ENCODE assay signal across 10 cellular contexts in the genomic region with DNA sequence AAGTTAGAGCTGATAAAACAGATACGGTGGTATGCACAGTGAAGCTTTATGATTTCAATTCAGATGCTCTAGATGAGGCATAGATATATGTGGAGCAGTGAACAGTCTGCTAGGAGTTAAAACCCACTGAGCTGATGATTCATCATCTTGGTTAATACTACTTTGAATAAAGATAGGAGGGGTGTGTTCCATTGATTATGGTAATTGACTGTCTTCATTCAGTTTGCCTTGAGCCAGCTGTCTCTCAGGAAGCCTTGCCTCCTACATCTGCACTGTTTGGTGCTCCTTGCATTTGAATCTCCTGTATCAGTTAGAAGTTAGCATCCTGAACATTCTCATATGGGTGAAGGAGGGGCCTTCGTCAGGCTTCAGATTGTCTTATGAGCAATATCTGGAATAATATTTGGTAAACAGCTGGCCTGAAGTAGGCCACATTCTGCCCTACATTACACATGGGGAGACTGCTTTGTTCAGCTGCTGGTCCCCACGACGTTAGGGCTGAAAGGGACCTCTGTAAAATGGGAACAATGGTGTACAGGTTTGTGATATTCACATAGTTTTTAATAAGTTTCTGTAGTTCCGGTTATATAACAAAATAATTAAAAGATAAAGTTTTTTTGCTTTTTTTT. TPM values are rescaled to one million over a fixed set of nuclear protein-coding genes. Genes with fewer than 3 reads are reported as not detected.
DNase-seq lines count a peak whose midpoint lies in the region; ATAC-seq and TF ChIP-seq lines count a peak whose summit lies in the region.
"Had no signal": no experiment of that assay in that cellular context is flagged by ENCODE, and none has a peak within 500 bp of the region (broad histone marks: within the 10 kb centered on the region; RNA-seq: fewer than 3 reads in every experiment).

No MANE protein-coding gene starts in this region.

- H4K91ac ChIP-seq in neuronal stem cell (ENCODE audit: low read depth, low read length, poor library complexity): no peak overlapping the region

- peaks cover 0 to 51% of the 10 kb centered on the region in 2 donors for H3K36me3 ChIP-seq in neuronal stem cell (replicated peaks in 1 of 2; ENCODE audit: control insufficient read depth in 2 of 2, insufficient read depth in 2 of 2, low read length in 2 of 2)
- no peaks in the 10 kb centered on the region for H3K36me3 ChIP-seq in esophagus muscularis mucosa
- peaks cover 8% of the 10 kb centered on the region for H3K36me3 ChIP-seq in brain microvascular endothelial cell (replicated peaks)

- no CpG with 5 or more reads among the region's 5 CpGs for WGBS in neuronal stem cell (ENCODE audit: extremely low coverage in 2 of 2, insufficient read length in 2 of 2, insufficient replicate concordance in 1 of 2), 2 donors
- WGBS in esophagus muscularis mucosa: 68% methylated on average over 5 of the region's 5 CpGs

- H3K4me2 ChIP-seq in neuronal stem cell (ENCODE audit: insufficient read depth, low read length, poor library complexity, severe bottlenecking): peak overlapping the region; percentile 18

- no peak overlapping the region for H2BK15ac ChIP-seq in neuronal stem cell (ENCODE audit: low read length)

- H3K79me1 ChIP-seq in neuronal stem cell (ENCODE audit: low read depth, low read length): peaks cover 2% of the 10 kb centered on the region

- no peak overlapping the region for H2AK5ac ChIP-seq in neuronal stem cell (ENCODE audit: low read depth, low read length)

- H3K4me3 ChIP-seq in neuronal stem cell (ENCODE audit: low read length in 2 of 2): no peak overlapping the region
- H3K4me3 ChIP-seq in esophagus muscularis mucosa: no peak overlapping the region
- no peak overlapping the region for H3K4me3 ChIP-seq in brain microvascular endothelial cell (ENCODE audit: low read depth, low read length)

- H3K4ac ChIP-seq in neuronal stem cell (ENCODE audit: low read length): no peak overlapping the region

- peak; percentile 40 for ATAC-seq in HG03442 (IDR thresholded peaks at IDR 0.05; ENCODE audit: unreplicated experiment)
- ATAC-seq in HG02885 (IDR thresholded peaks at IDR 0.05; ENCODE audit: poor library complexity, unreplicated experiment): no peak

- H4K8ac ChIP-seq in neuronal stem cell (ENCODE audit: low read depth, low read length): no peak overlapping the region

- no peaks in the 10 kb centered on the region for H3K27me3 ChIP-seq in neuronal stem cell (ENCODE audit: control insufficient read depth in 3 of 3, insufficient read depth in 3 of 3, low read depth in 1 of 3, low read length in 3 of 3)
- no peaks in the 10 kb centered on the region for H3K27me3 ChIP-seq in esophagus muscularis mucosa
- no peaks in the 10 kb centered on the region for H3K27me3 ChIP-seq in brain microvascular endothelial cell (replicated peaks)

- no peak overlapping the region for H3K9ac ChIP-seq in neuronal stem cell (ENCODE audit: low read depth, low read length, poor library complexity)

- no peak overlapping the region for H2BK120ac ChIP-seq in neuronal stem cell (ENCODE audit: low read depth, low read length)

- H3K14ac ChIP-seq in neuronal stem cell (ENCODE audit: low read length): no peak overlapping the region

- H3K27ac ChIP-seq in neuronal stem cell (replicated peaks; ENCODE audit: low read length): no peak overlapping the region
- H3K27ac ChIP-seq in esophagus muscularis mucosa (replicated peaks in 1 of 4): peak overlapping the region in 1 of 4 donors; percentile 21
- H3K27ac ChIP-seq in brain microvascular endothelial cell: no peak overlapping the region

- in situ Hi-C loops in brain microvascular endothelial cell (cut with HindIII; ENCODE audit: low pct_ligation_motif_present, low sequenced_read_pairs): no loop called here

- intact Hi-C loops in esophagus muscularis mucosa (cut with DNase I): no loop called here

- DNase-seq in ELR (ENCODE audit: low read depth) (peak; percentile 77), amniotic epithelial cell (ENCODE audit: low read depth) (peak; percentile 46), neuronal stem cell (ENCODE audit: low spot score) (no peak), esophagus muscularis mucosa (ENCODE audit: extremely low spot score) (no peak), SK-N-DZ (ENCODE audit: low spot score) (no peak), brain microvascular endothelial cell (no peak)
- DNase-seq: mesendoderm, NCI-H2029 had no signal

- H3K4me1 ChIP-seq in neuronal stem cell (ENCODE audit: control insufficient read depth in 2 of 2, insufficient read depth in 1 of 2, low read depth in 1 of 2, low read length in 2 of 2): peaks cover 7 to 16% of the 10 kb centered on the region in 2 donors
- H3K4me1 ChIP-seq in esophagus muscularis mucosa: peaks cover 43 to 77% (median 58%) of the 10 kb centered on the region in 4 donors

- TF ChIP-seq CTCF in esophagus muscularis mucosa (IDR thresholded peaks at IDR 0.05) (no peak), brain microvascular endothelial cell (IDR thresholded peaks at IDR 0.05; ENCODE audit: low read depth, low read length, missing control alignments) (no peak)

- no peak for TF ChIP-seq EP300 in esophagus muscularis mucosa (IDR thresholded peaks at IDR 0.05)

- no peak for TF ChIP-seq POLR2A in esophagus muscularis mucosa (IDR thresholded peaks at IDR 0.05; ENCODE audit: low read depth)

- H2AFZ ChIP-seq in neuronal stem cell (ENCODE audit: low read length): no peak overlapping the region

- no peak overlapping the region for H2BK5ac ChIP-seq in neuronal stem cell (ENCODE audit: low read length)

- H3K9me3 ChIP-seq in neuronal stem cell (replicated peaks in 1 of 2; ENCODE audit: control insufficient read depth in 2 of 2, insufficient read depth in 1 of 2, low read depth in 1 of 2, low read length in 2 of 2) (peaks cover 0 to 25% of the 10 kb centered on the region in 2 donors), esophagus muscularis mucosa (no peaks in the 10 kb centered on the region)

- H2BK12ac ChIP-seq in neuronal stem cell (ENCODE audit: low read length): no peak overlapping the region

- no peak overlapping the region for H3K18ac ChIP-seq in neuronal stem cell (ENCODE audit: low read length)

- no peak overlapping the region for H3K23ac ChIP-seq in neuronal stem cell (ENCODE audit: low read depth, low read length, poor library complexity)

RNA-seq across cellular contexts. Expression of a gene that starts 13.3 kb away (rescaled TPM):
- 89.8 TPM for polyA plus RNA-seq in neuronal stem cell (2013, experiment 1 of 2)
- polyA plus RNA-seq in neuronal stem cell (2013, experiment 2 of 2): 89.7 TPM
- total RNA-seq in esophagus muscularis mucosa: 10 to 100 TPM; 37.8 to 59.0 (median 51.7) TPM
- 48.1 and 53.7 TPM in 2 replicates for polyA plus RNA-seq in SK-N-DZ (2014; cell fraction: cytosol; rRNA removed)
- polyA plus RNA-seq in SK-N-DZ (2014; cell fraction: nucleus; rRNA removed): 111 and 181 TPM in 2 replicates

Comparison
In these comparisons a context has a peak if more than half of its experiments do, and no peak if none do; other contexts are left out.
1. DNase-seq: peak in ELR (single experiment) and amniotic epithelial cell (single experiment); none in neuronal stem cell (single experiment), esophagus muscularis mucosa (single experiment), SK-N-DZ (single experiment) and brain microvascular endothelial cell (single experiment).